Comparison of ENCODE assay signal across 15 cellular contexts in the genomic region with DNA sequence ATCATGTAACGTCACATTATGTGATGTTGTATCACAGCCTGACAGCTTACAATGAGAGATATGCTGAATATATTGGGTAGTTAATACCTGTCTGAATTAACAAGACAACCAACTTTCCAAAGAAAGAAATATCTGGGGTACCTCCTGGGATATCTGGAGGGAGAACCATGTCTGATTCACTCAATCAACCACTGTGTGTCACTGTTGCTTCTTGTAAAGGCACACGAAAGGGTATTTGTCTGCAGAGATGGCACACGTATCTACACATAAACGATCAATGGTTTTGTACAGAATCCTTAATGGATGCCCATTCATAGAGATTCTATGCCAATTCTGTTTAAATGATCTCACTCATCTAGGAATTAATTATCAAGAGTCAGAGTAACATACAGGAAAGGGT.
DNase-seq lines count a peak whose midpoint lies in the region; TF ChIP-seq lines count a peak whose summit lies in the region.
"Had no signal": no experiment of that assay in that cellular context is flagged by ENCODE, and none has a peak within 500 bp of the region (broad histone marks: within the 10 kb centered on the region; RNA-seq: fewer than 3 reads in every experiment).

No MANE protein-coding gene starts in this region.

- H3K9me3 ChIP-seq in breast epithelium (no peaks in the 10 kb centered on the region), PC-9 (ENCODE audit: insufficient read depth, low read depth) (no peaks in the 10 kb centered on the region), smooth muscle cell (replicated peaks; ENCODE audit: low read depth) (no peaks in the 10 kb centered on the region), transverse colon (no peaks in the 10 kb centered on the region)

- no peak overlapping the region for H3K27ac Mint-ChIP-seq in MCF 10A (ENCODE audit: low read depth, unreplicated experiment)
- H3K27ac Mint-ChIP-seq: stimulated activated effector memory CD8-positive, alpha-beta T cell treated with anti-CD3 and anti-CD28 coated beads, Interleukin-12 subunit alpha, Interleukin-12 subunit beta, amount 100 ng/mL, for 72 hours had no signal

- H3K79me2 ChIP-seq in PC-9 (ENCODE audit: low read depth) = no peaks in the 10 kb centered on the region
- H3K79me2 ChIP-seq in smooth muscle cell (ENCODE audit: low read depth) = no peaks in the 10 kb centered on the region

- no peaks in the 10 kb centered on the region for H3F3A ChIP-seq in PC-9 (ENCODE audit: insufficient read depth, low read depth)
- H3F3A ChIP-seq in smooth muscle cell (ENCODE audit: low read depth) = no peaks in the 10 kb centered on the region

- CTCF ChIA-PET in MCF 10A (lab: Yijun Ruan, JAX) = interaction anchor here (0.7 kb wide), 3 partner anchors 199 to 376 kb away, joined by 3 read pairs; no protein-coding TSS in a partner anchor
- CTCF ChIA-PET in PC-9 (lab: Charles Lee) = no interaction called here

- H3K36me3 Mint-ChIP-seq in MCF 10A (ENCODE audit: insufficient read depth, unreplicated experiment) = no peaks in the 10 kb centered on the region
- H3K36me3 Mint-ChIP-seq: stimulated activated effector memory CD8-positive, alpha-beta T cell treated with anti-CD3 and anti-CD28 coated beads, Interleukin-12 subunit alpha, Interleukin-12 subunit beta, amount 100 ng/mL, for 72 hours had no signal

- no peak for TF ChIP-seq EP300 in transverse colon (IDR thresholded peaks at IDR 0.05; ENCODE audit: low read depth)

- no peaks in the 10 kb centered on the region for H3K9me2 ChIP-seq in PC-9 (ENCODE audit: insufficient read depth)

- no peak for TF ChIP-seq POLR2A in breast epithelium (IDR thresholded peaks at IDR 0.05)
- no peak for TF ChIP-seq POLR2A in transverse colon (IDR thresholded peaks at IDR 0.05)

- 63% methylated on average over 4 of the region's 4 CpGs for WGBS in smooth muscle cell (ENCODE audit: low lambda C conversion rate)
- 43 to 49% methylated on average over 1 to 4 of the region's 4 CpGs for WGBS in transverse colon (ENCODE audit: low coverage in 1 of 2), 2 donors

- no TSS peak for BruUV-seq in MCF 10A (replicated peaks; lab: Mats Ljungman, UMichigan)
- BruUV-seq in PC-9 (replicated peaks; lab: Mats Ljungman, UMichigan) = no TSS peak

- TF ChIP-seq CTCF in MCF 10A (IDR thresholded peaks at IDR 0.05; ENCODE audit: unreplicated experiment) = no peak
- TF ChIP-seq CTCF in breast epithelium (IDR thresholded peaks at IDR 0.05) = no peak
- peak; percentile 34; the same call in 1 of the 2 replicates for TF ChIP-seq CTCF in PC-9 (conservative IDR thresholded peaks at IDR 0.05)
- TF ChIP-seq CTCF in fibroblast of pulmonary artery (IDR thresholded peaks at IDR 0.05; ENCODE audit: low read length, missing control alignments) = peak; percentile 34
- peak; percentile 22 for TF ChIP-seq CTCF in smooth muscle cell (IDR thresholded peaks at IDR 0.05; ENCODE audit: borderline replicate concordance, insufficient read depth, poor library complexity, severe bottlenecking)
- TF ChIP-seq CTCF in transverse colon (IDR thresholded peaks at IDR 0.05) = peak in 1 of 5 experiments; percentile 22

- H3K27me3 ChIP-seq in breast epithelium (no peaks in the 10 kb centered on the region), PC-9 (ENCODE audit: insufficient read depth, low read depth) (no peaks in the 10 kb centered on the region), smooth muscle cell (ENCODE audit: low read depth) (no peaks in the 10 kb centered on the region), transverse colon (no peaks in the 10 kb centered on the region)

- H3K27ac ChIP-seq in breast epithelium (no peak overlapping the region), PC-9 (no peak overlapping the region), smooth muscle cell (ENCODE audit: low read depth) (no peak overlapping the region), transverse colon (no peak overlapping the region)
- H3K27ac ChIP-seq: KMS-11, VCaP had no signal

- no peaks in the 10 kb centered on the region for H3K4me1 ChIP-seq in breast epithelium
- H3K4me1 ChIP-seq in PC-9 (replicated peaks; ENCODE audit: insufficient read depth) = no peaks in the 10 kb centered on the region
- no peaks in the 10 kb centered on the region for H3K4me1 ChIP-seq in smooth muscle cell (ENCODE audit: low read depth)
- no peaks in the 10 kb centered on the region for H3K4me1 ChIP-seq in transverse colon

- no peak overlapping the region for H3K9ac ChIP-seq in smooth muscle cell (ENCODE audit: low read depth)
- H3K9ac ChIP-seq: KMS-11 had no signal

- H3K9me3 Mint-ChIP-seq in MCF 10A (ENCODE audit: unreplicated experiment) = peaks cover 11% of the 10 kb centered on the region

- H3K4me2 ChIP-seq in PC-9 = no peak overlapping the region
- H3K4me2 ChIP-seq in smooth muscle cell = no peak overlapping the region
- H3K4me2 ChIP-seq: KMS-11 had no signal

- H3K36me3 ChIP-seq in breast epithelium (no peaks in the 10 kb centered on the region), PC-9 (ENCODE audit: low read depth) (no peaks in the 10 kb centered on the region), smooth muscle cell (ENCODE audit: low read depth) (no peaks in the 10 kb centered on the region), transverse colon (no peaks in the 10 kb centered on the region)

- in situ Hi-C loops in transverse colon (cut with MboI; ENCODE audit: low pct_ligation_motif_present in 1 of 4, low pct_unique_long_range_greater_than_20kb in 1 of 4, low sequenced_read_pairs in 3 of 4) = no loop called here

- H4K20me1 ChIP-seq in PC-9 (ENCODE audit: insufficient read depth) = no peaks in the 10 kb centered on the region
- H4K20me1 ChIP-seq in smooth muscle cell (ENCODE audit: low read depth) = no peaks in the 10 kb centered on the region

- no peaks in the 10 kb centered on the region for H3K4me1 Mint-ChIP-seq in MCF 10A (ENCODE audit: insufficient read depth, unreplicated experiment)
- H3K4me1 Mint-ChIP-seq: stimulated activated effector memory CD8-positive, alpha-beta T cell treated with anti-CD3 and anti-CD28 coated beads, Interleukin-12 subunit alpha, Interleukin-12 subunit beta, amount 100 ng/mL, for 72 hours had no signal

- DNase-seq in MCF 10A (ENCODE audit: unreplicated experiment) (peak; percentile 36), breast epithelium (ENCODE audit: low spot score in 2 of 2) (no peak), PC-9 (no peak), fibroblast of pulmonary artery (ENCODE audit: low read depth) (peak; percentile 33), smooth muscle cell (lab: John Stamatoyannopoulos, UW; ENCODE audit: unreplicated experiment) (no peak), T-helper 9 cell (no peak), transverse colon (no peak)
- DNase-seq in activated CD4-positive, alpha-beta T cell treated with anti-CD3 and anti-CD28 coated beads, Interleukin-2, amount 50 U/mL, for 4 hours = no peak
- DNase-seq: C1 segment of cervical spinal cord; head of caudate nucleus; NCI-H774; stimulated activated CD4-positive, alpha-beta T cell treated with anti-CD3 and anti-CD28 coated beads, Interleukin-12 subunit alpha, Interleukin-12 subunit beta, amount 100 ng/mL, for 4 hours had no signal

- intact Hi-C loops in MCF 10A (cut with micrococcal nuclease) (loop anchor here (5.0 kb wide), 1 partner anchor 195 kb away; no protein-coding TSS in a partner anchor), breast epithelium (cut with DNase I; ENCODE audit: low total_unique reads) (no loop called here), PC-9 (cut with micrococcal nuclease; ENCODE audit: unreplicated experiment) (no loop called here), transverse colon (cut with DNase I; ENCODE audit: low total_unique reads) (no loop called here)

- H3K27me3 Mint-ChIP-seq in MCF 10A (ENCODE audit: insufficient read depth, unreplicated experiment) = no peaks in the 10 kb centered on the region

- H2AFZ ChIP-seq in PC-9 = no peak overlapping the region
- no peak overlapping the region for H2AFZ ChIP-seq in smooth muscle cell (ENCODE audit: low read depth)

- no peak overlapping the region for H3K4me3 ChIP-seq in breast epithelium
- H3K4me3 ChIP-seq in PC-9 = no peak overlapping the region
- H3K4me3 ChIP-seq in fibroblast of pulmonary artery (replicated peaks; ENCODE audit: low read depth, low read length) = no peak overlapping the region
- H3K4me3 ChIP-seq in smooth muscle cell = no peak overlapping the region
- no peak overlapping the region for H3K4me3 ChIP-seq in transverse colon

- POLR2A ChIA-PET in MCF 10A (lab: Yijun Ruan, JAX) (no interaction called here), PC-9 (lab: Charles Lee; ENCODE audit: unreplicated experiment) (no interaction called here)

- no peak overlapping the region for H3K4me3 Mint-ChIP-seq in MCF 10A (ENCODE audit: unreplicated experiment)
- H3K4me3 Mint-ChIP-seq: stimulated activated effector memory CD8-positive, alpha-beta T cell treated with anti-CD3 and anti-CD28 coated beads, Interleukin-12 subunit alpha, Interleukin-12 subunit beta, amount 100 ng/mL, for 72 hours had no signal

Comparison
In these comparisons a context has a peak if more than half of its experiments do, and no peak if none do; other contexts are left out.
1. DNase-seq: peak in MCF 10A (single experiment) and fibroblast of pulmonary artery (single experiment); none in breast epithelium (0 of 2), PC-9 (0 of 2), smooth muscle cell (single experiment), activated CD4-positive, alpha-beta T cell treated with anti-CD3 and anti-CD28 coated beads, Interleukin-2, amount 50 U/mL, for 4 hours (0 of 2), T-helper 9 cell (single experiment) and transverse colon (single experiment).
2. CTCF ChIP-seq: peak in PC-9 (single experiment), fibroblast of pulmonary artery (single experiment) and smooth muscle cell (single experiment); none in MCF 10A (single experiment) and breast epithelium (0 of 3).